Comparison of ENCODE assay signal across 11 cellular contexts in the genomic region with DNA sequence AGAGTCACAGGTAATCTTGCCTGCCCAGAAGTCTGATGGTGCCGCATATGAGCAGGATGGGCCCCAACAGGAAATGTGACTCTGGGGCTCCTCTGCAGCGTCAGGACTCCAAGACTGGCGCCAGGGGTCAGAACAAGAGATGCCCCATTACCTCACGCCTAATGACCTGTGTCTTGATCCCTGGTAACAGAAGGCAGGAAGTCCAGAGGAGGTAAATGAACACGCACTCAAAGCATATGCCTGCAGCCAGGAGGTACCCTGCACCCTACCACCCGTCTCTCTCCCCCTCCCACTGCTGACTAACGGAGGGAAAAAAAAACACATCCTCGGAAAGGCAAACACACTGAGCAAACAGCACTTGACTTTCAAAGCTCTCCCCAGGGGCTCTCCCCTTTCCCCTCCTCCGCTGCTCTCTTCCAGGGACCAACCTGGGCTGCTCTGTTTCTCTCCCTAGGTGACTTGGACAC.
A peak's percentile ranks its signal among the peaks of the same experiment; 100 is the strongest.
DNase-seq lines count a peak whose midpoint lies in the region; ATAC-seq lines count a peak whose summit lies in the region.
"Had no signal": no experiment of that assay in that cellular context is flagged by ENCODE, and none has a peak within 500 bp of the region (broad histone marks: within the 10 kb centered on the region; RNA-seq: fewer than 3 reads in every experiment).

No MANE protein-coding gene starts in this region.

- in situ Hi-C loops in HAP-1 (cut with MboI; ENCODE audit: low sequenced_read_pairs): no loop called here

- no peaks in the 10 kb centered on the region for H3K9me3 ChIP-seq in HAP-1
- H3K9me3 ChIP-seq: heart right ventricle had no signal

- ATAC-seq in HG03139 (IDR thresholded peaks at IDR 0.05; ENCODE audit: unreplicated experiment) (no peak), HG03135 (IDR thresholded peaks at IDR 0.05; ENCODE audit: unreplicated experiment) (no peak)
- ATAC-seq: heart right ventricle; stimulated activated naive B cell treated with anti-CD40 and anti-IgM and Interleukin-4, amounts not matched to agents 10 μg/mL and 1 μg/mL and 100 μg/mL, for 72 hours had no signal

- H3K36me3 ChIP-seq in HAP-1 (replicated peaks): no peaks in the 10 kb centered on the region
- H3K36me3 ChIP-seq: heart right ventricle had no signal

- DNase-seq in COLO668 (lab: John Stamatoyannopoulos, UW; ENCODE audit: unreplicated experiment): peak; percentile 75
- DNase-seq in NCI-H1092 (lab: John Stamatoyannopoulos, UW): peak; percentile 97
- DNase-seq in NCI-H69 (lab: John Stamatoyannopoulos, UW): peak; percentile 99
- peak; percentile 93 for DNase-seq in left kidney (ENCODE audit: low read depth, low spot score)
- no peak for DNase-seq in HAP-1 (ENCODE audit: low spot score in 2 of 2)
- no peak for DNase-seq in effector CD4-positive, alpha-beta T cell
- DNase-seq: heart right ventricle; Kasumi-1; stimulated activated naive B cell treated with anti-CD40 and anti-IgM and Interleukin-4, amounts not matched to agents 10 μg/mL and 1 μg/mL and 100 μg/mL, for 72 hours had no signal

- no peak overlapping the region for H3K4me3 ChIP-seq in HAP-1
- H3K4me3 ChIP-seq: heart right ventricle had no signal

- H3K27me3 ChIP-seq in HAP-1 (ENCODE audit: low read depth): no peaks in the 10 kb centered on the region

- no peaks in the 10 kb centered on the region for H3K4me1 ChIP-seq in HAP-1
- H3K4me1 ChIP-seq: heart right ventricle had no signal

Comparison
In these comparisons a context has a peak if more than half of its experiments do, and no peak if none do; other contexts are left out.
1. DNase-seq: peak in COLO668 (single experiment), NCI-H1092 (single experiment), NCI-H69 (single experiment) and left kidney (single experiment); none in HAP-1 (0 of 2) and effector CD4-positive, alpha-beta T cell (single experiment).